In genomic region chr11:120432056-120433018, GRCh38 we compare ENCODE assay signal across 8 cellular contexts.
DNase-seq lines count a peak whose midpoint lies in the region; ATAC-seq and TF ChIP-seq lines count a peak whose summit lies in the region.

No MANE protein-coding gene starts in this region.

- peaks cover 17% of the 10 kb centered on the region for H3K4me1 Mint-ChIP-seq in activated naive CD4-positive, alpha-beta T cell treated with anti-CD3 and anti-CD28 coated beads for 36 hours (ENCODE audit: low read depth)
- peaks cover 19 to 20% of the 10 kb centered on the region in 2 donors for H3K4me1 Mint-ChIP-seq in natural killer cell

- no peak for TF ChIP-seq CTCF in Panc1 (IDR thresholded peaks at IDR 0.05)
- TF ChIP-seq CTCF in natural killer cell (IDR thresholded peaks at IDR 0.05): no peak

- intact Hi-C loops in activated naive CD4-positive, alpha-beta T cell treated with anti-CD3 and anti-CD28 coated beads for 36 hours (cut with micrococcal nuclease): loop anchor here (1.0 to 5.0 kb wide), 3 partner anchors 88 to 195 kb away; partner anchors contain the start of gene ARHGEF12
- intact Hi-C loops in Panc1 (cut with micrococcal nuclease; ENCODE audit: unreplicated experiment) (loop anchor here (1.0 kb wide), 1 partner anchor 95 kb away; no protein-coding TSS in a partner anchor), natural killer cell (cut with micrococcal nuclease) (no loop called here)

- peak overlapping the region; percentile 57 for H3K27ac Mint-ChIP-seq in activated naive CD4-positive, alpha-beta T cell treated with anti-CD3 and anti-CD28 coated beads for 36 hours
- peak overlapping the region; percentile 61 to 70 for H3K27ac Mint-ChIP-seq in natural killer cell

- CTCF ChIA-PET in activated naive CD4-positive, alpha-beta T cell treated with anti-CD3 and anti-CD28 coated beads for 36 hours (lab: Charles Lee): interaction anchor here (0.6 to 0.7 kb wide), 2 partner anchors 31 to 135 kb away, joined by 3 read pairs; no protein-coding TSS in a partner anchor
- CTCF ChIA-PET in Panc1 (lab: Charles Lee): interaction anchor here (0.6 to 1.0 kb wide), 3 partner anchors 86 to 95 kb away, joined by 3 read pairs; no protein-coding TSS in a partner anchor

- peaks cover 4% of the 10 kb centered on the region for H3K36me3 Mint-ChIP-seq in activated naive CD4-positive, alpha-beta T cell treated with anti-CD3 and anti-CD28 coated beads for 36 hours (ENCODE audit: low read depth)
- no peaks in the 10 kb centered on the region for H3K36me3 Mint-ChIP-seq in natural killer cell

- in situ Hi-C loops in Panc1 (cut with HindIII; ENCODE audit: low pct_unique_long_range_greater_than_20kb, low sequenced_read_pairs): no loop called here

- H3K27ac ChIP-seq in Panc1 (ENCODE audit: low read length): peak overlapping the region; percentile 99

- ATAC-seq in Panc1: peak; percentile 98
- ATAC-seq in natural killer cell: peak; percentile 35 to 73 (median 55)

- H3K4me3 Mint-ChIP-seq in activated naive CD4-positive, alpha-beta T cell treated with anti-CD3 and anti-CD28 coated beads for 36 hours: no peak overlapping the region
- peak overlapping the region; percentile 0 for H3K4me3 Mint-ChIP-seq in natural killer cell

- H3K27me3 Mint-ChIP-seq in activated naive CD4-positive, alpha-beta T cell treated with anti-CD3 and anti-CD28 coated beads for 36 hours (ENCODE audit: low read depth): no peaks in the 10 kb centered on the region
- no peaks in the 10 kb centered on the region for H3K27me3 Mint-ChIP-seq in natural killer cell (ENCODE audit: low read depth in 2 of 2)

- peaks cover 61% of the 10 kb centered on the region for H3K4me1 ChIP-seq in Panc1 (ENCODE audit: control insufficient read depth, insufficient read depth, low read length)

- BruUV-seq in Panc1 (replicated peaks; lab: Mats Ljungman, UMichigan): TSS peak; percentile 8

- POLR2A ChIA-PET in Panc1 (lab: Charles Lee): interaction anchor here (0.6 to 1.5 kb wide), 5 partner anchors 32 to 101 kb away, joined by 3 to 5 read pairs (median 4); no protein-coding TSS in a partner anchor

- peaks cover 30% of the 10 kb centered on the region; the same call in 1 of the 2 replicates for H3K36me3 ChIP-seq in Panc1 (ENCODE audit: control insufficient read depth, insufficient read depth, low read length)

- DNase-seq in activated naive CD4-positive, alpha-beta T cell treated with anti-CD3 and anti-CD28 coated beads for 36 hours: peak; percentile 30
- DNase-seq in activated naive CD4-positive, alpha-beta T cell treated with anti-CD3 and anti-CD28 coated beads, Interleukin-2, amount 50 U/mL, for 16 hours: no peak
- DNase-seq in Panc1 (ENCODE audit: low read depth, low spot score) (peak; percentile 99), dermis blood vessel endothelial cell (peak; percentile 95), natural killer cell (no peak), NCI-H345 treated with DMSO at 0.1 percent for 48 hours (lab: John Stamatoyannopoulos, UW; ENCODE audit: unreplicated experiment) (no peak), SKM-1 treated with dmso at 0.1 percent for 144 hours (lab: John Stamatoyannopoulos, UW; ENCODE audit: unreplicated experiment) (no peak)
- no peak for DNase-seq in effector CD4-positive, alpha-beta T cell

- peak overlapping the region; percentile 6 to 14; a peak in 3 of 4 replicates for H3K4me3 ChIP-seq in Panc1 (ENCODE audit: low read depth in 2 of 2, low read length in 2 of 2)

- H3K9me3 Mint-ChIP-seq in activated naive CD4-positive, alpha-beta T cell treated with anti-CD3 and anti-CD28 coated beads for 36 hours: no peaks in the 10 kb centered on the region
- H3K9me3 Mint-ChIP-seq in natural killer cell: no peaks in the 10 kb centered on the region

- no peaks in the 10 kb centered on the region for H3K27me3 ChIP-seq in Panc1 (ENCODE audit: control insufficient read depth, insufficient read depth, low read length)

- no peaks in the 10 kb centered on the region for H3K9me3 ChIP-seq in Panc1 (ENCODE audit: control insufficient read depth, insufficient read depth, low read depth, low read length)

Comparison
In these comparisons a context has a peak if more than half of its experiments do, and no peak if none do; other contexts are left out.
1. DNase-seq: peak in activated naive CD4-positive, alpha-beta T cell treated with anti-CD3 and anti-CD28 coated beads for 36 hours (single experiment), Panc1 (single experiment) and dermis blood vessel endothelial cell (single experiment); none in activated naive CD4-positive, alpha-beta T cell treated with anti-CD3 and anti-CD28 coated beads, Interleukin-2, amount 50 U/mL, for 16 hours (single experiment), natural killer cell (single experiment), NCI-H345 treated with DMSO at 0.1 percent for 48 hours (single experiment), effector CD4-positive, alpha-beta T cell (single experiment) and SKM-1 treated with dmso at 0.1 percent for 144 hours (single experiment).